27 cellular contexts compared by ENCODE assay signal in genomic region chr11:36077368-36077767, GRCh38.
"Had no signal": no experiment of that assay in that cellular context is flagged by ENCODE, and none has a peak within 500 bp of the region (broad histone marks: within the 10 kb centered on the region; RNA-seq: fewer than 3 reads in every experiment).

No MANE protein-coding gene starts in this region.

- DNase-seq: activated B cell treated with CpG ODN at 0.5 μM for 24 hours; activated CD4-positive, alpha-beta T cell treated with anti-CD3 and anti-CD28 coated beads for 48 hours; activated CD4-positive, alpha-beta T cell treated with anti-CD3 and anti-CD28 coated beads, Interleukin-2, amount 50 U/mL, for 1 hour; activated CD4-positive, alpha-beta T cell treated with anti-CD3 and anti-CD28 coated beads, Interleukin-2, amount 50 U/mL, for 48 hours; activated CD8-positive, alpha-beta memory T cell treated with anti-CD3 and anti-CD28 coated beads for 24 hours; activated CD8-positive, alpha-beta T cell treated with anti-CD3 and anti-CD28 coated beads for 36 hours; activated effector memory CD4-positive, alpha-beta T cell treated with Interleukin-2 at 50 U/mL for 16 hours; activated gamma-delta T cell treated with Interleukin-2 at 50 U/mL for 16 hours; activated naive CD4-positive, alpha-beta T cell treated with anti-CD3 and anti-CD28 coated beads, Interleukin-2, amount 50 U/mL, for 16 hours; activated naive CD4-positive, alpha-beta T cell treated with Interleukin-2 at 50 U/mL for 16 hours; activated T-cell treated with anti-CD3 and anti-CD28 coated beads, Interleukin-2, amount 50 U/mL, for 4 hours; amniotic stem cell; anterior cingulate cortex; brain microvascular endothelial cell; caudate nucleus; cerebellar nuclear complex; colonic mucosa; effector CD8-positive, alpha-beta T cell; T-helper 17 cell; WERI-Rb-1 had no signal

- H3K4me1 ChIP-seq: colonic mucosa had no signal

- H3K27me3 Mint-ChIP-seq: activated CD8-positive, alpha-beta T cell treated with anti-CD3 and anti-CD28 coated beads for 36 hours had no signal

- H3K4me1 Mint-ChIP-seq: activated B cell treated with CpG ODN at 0.5 μM for 24 hours; activated T-helper 17 cell treated with anti-CD3 and anti-CD28 coated beads, Interleukin-2, amount 50 U/mL, for 72 hours; T-helper 17 cell had no signal

- ATAC-seq: activated CD4-positive, CD25-positive, alpha-beta regulatory T cell treated with anti-CD3 and anti-CD28 coated beads, Interleukin-2, amount 50 U/mL, for 24 hours; activated CD8-positive, alpha-beta T cell treated with anti-CD3 and anti-CD28 coated beads for 36 hours; activated T-cell treated with anti-CD3 and anti-CD28 coated beads, Interleukin-2, amount 50 U/mL, for 4 hours; activated T-helper 17 cell treated with anti-CD3 and anti-CD28 coated beads, Interleukin-2, amount 50 U/mL, for 72 hours; esophagus mucosa; T-helper 17 cell had no signal

- H3K9me3 Mint-ChIP-seq: activated B cell treated with CpG ODN at 0.5 μM for 24 hours; activated CD8-positive, alpha-beta T cell treated with anti-CD3 and anti-CD28 coated beads for 36 hours; activated T-helper 17 cell treated with anti-CD3 and anti-CD28 coated beads, Interleukin-2, amount 50 U/mL, for 72 hours; T-helper 2 cell treated with Interferon-gamma antibody and Interleukin-4, amounts not matched to agents 5 μg/mL and 100 μg/mL, for 36 hours had no signal

- FAIRE-seq: astrocyte, frontal cortex had no signal

- H3K27ac Mint-ChIP-seq: activated B cell treated with CpG ODN at 0.5 μM for 24 hours; activated CD8-positive, alpha-beta T cell treated with anti-CD3 and anti-CD28 coated beads for 36 hours; activated naive CD8-positive, alpha-beta T cell; activated T-helper 17 cell treated with anti-CD3 and anti-CD28 coated beads, Interleukin-2, amount 50 U/mL, for 72 hours; T-helper 17 cell; T-helper 2 cell treated with Interferon-gamma antibody and Interleukin-4, amounts not matched to agents 5 μg/mL and 100 μg/mL, for 36 hours had no signal

- H3K4me3 ChIP-seq: colonic mucosa had no signal

- H3K4me3 Mint-ChIP-seq: activated B cell treated with CpG ODN at 0.5 μM for 24 hours; activated CD8-positive, alpha-beta T cell treated with anti-CD3 and anti-CD28 coated beads for 36 hours; activated naive CD8-positive, alpha-beta T cell; activated T-cell treated with anti-CD3 and anti-CD28 coated beads, Interleukin-2, amount 50 U/mL, for 4 hours; activated T-helper 17 cell treated with anti-CD3 and anti-CD28 coated beads, Interleukin-2, amount 50 U/mL, for 72 hours; T-helper 17 cell; T-helper 2 cell treated with Interferon-gamma antibody and Interleukin-4, amounts not matched to agents 5 μg/mL and 100 μg/mL, for 36 hours had no signal

- H3K36me3 ChIP-seq: brain microvascular endothelial cell, colonic mucosa had no signal

- H3K27me3 ChIP-seq: brain microvascular endothelial cell, colonic mucosa had no signal

- H3K27ac ChIP-seq: brain microvascular endothelial cell, colonic mucosa, WERI-Rb-1 had no signal

- H3K9me3 ChIP-seq: colonic mucosa had no signal

- H3K36me3 Mint-ChIP-seq: activated naive CD8-positive, alpha-beta T cell had no signal
